Comparison of ENCODE assay signal across 17 cellular contexts in genomic region chr10:62589689-62590088, GRCh38.
"Had no signal": no experiment of that assay in that cellular context is flagged by ENCODE, and none has a peak within 500 bp of the region (broad histone marks: within the 10 kb centered on the region; RNA-seq: fewer than 3 reads in every experiment).

No MANE protein-coding gene starts in this region.

- H3K4me1 ChIP-seq: suprapubic skin had no signal

- ATAC-seq: effector memory CD8-positive, alpha-beta T cell had no signal

- DNase-seq: activated CD4-positive, alpha-beta memory T cell treated with anti-CD3 and anti-CD28 coated beads for 36 hours; activated effector memory CD4-positive, alpha-beta T cell treated with Interleukin-2 at 50 U/mL for 16 hours; activated naive CD4-positive, alpha-beta T cell treated with anti-CD3 and anti-CD28 coated beads, Interleukin-2, amount 50 U/mL, for 16 hours; activated T-cell treated with anti-CD3 and anti-CD28 coated beads, Interleukin-2, amount 50 U/mL, for 4 hours; central memory CD4-positive, alpha-beta T cell; cortex of kidney; effector memory CD8-positive, alpha-beta T cell; hypothalamus; kidney glomerular epithelial cell; nucleus accumbens; posterior cingulate gyrus; stimulated activated CD4-positive, alpha-beta T cell treated with anti-CD3 and anti-CD28 coated beads, Interleukin-4, amount 100 ng/mL, for 4 hours; stimulated activated CD8-positive, alpha-beta memory T cell treated with anti-CD3 and anti-CD28 coated beads, Interleukin-4, amount 100 ng/mL, for 48 hours; WERI-Rb-1 had no signal

- H3K27ac Mint-ChIP-seq: activated CD4-positive, alpha-beta memory T cell treated with anti-CD3 and anti-CD28 coated beads for 36 hours; effector memory CD8-positive, alpha-beta T cell; nephron; stimulated activated naive CD8-positive, alpha-beta T cell treated with anti-CD3 and anti-CD28 coated beads, Interleukin-15, Interleukin-2, amounts not matched to agents 100 ng/mL and 50 ng/mL, for 24 hours had no signal

- H3K9me3 Mint-ChIP-seq: activated T-cell treated with anti-CD3 and anti-CD28 coated beads, Interleukin-2, amount 50 U/mL, for 4 hours; effector memory CD8-positive, alpha-beta T cell had no signal

- H3K4me3 Mint-ChIP-seq: activated CD4-positive, alpha-beta memory T cell treated with anti-CD3 and anti-CD28 coated beads for 36 hours; activated T-cell treated with anti-CD3 and anti-CD28 coated beads, Interleukin-2, amount 50 U/mL, for 4 hours; effector memory CD8-positive, alpha-beta T cell; nephron; stimulated activated naive CD8-positive, alpha-beta T cell treated with anti-CD3 and anti-CD28 coated beads, Interleukin-15, Interleukin-2, amounts not matched to agents 100 ng/mL and 50 ng/mL, for 24 hours had no signal

- H3K36me3 Mint-ChIP-seq: activated CD4-positive, alpha-beta memory T cell treated with anti-CD3 and anti-CD28 coated beads for 36 hours had no signal

- H3K27ac ChIP-seq: suprapubic skin, WERI-Rb-1 had no signal

- H3K36me3 ChIP-seq: suprapubic skin, WERI-Rb-1 had no signal

- H3K4me3 ChIP-seq: suprapubic skin had no signal

- H3K9me3 ChIP-seq: suprapubic skin had no signal

- H3K27me3 ChIP-seq: suprapubic skin had no signal
